1 cellular context compared by ENCODE assay signal in genomic region chr16:67882374-67883145, GRCh38.
TF ChIP-seq lines count a peak whose summit lies in the region.

No MANE protein-coding gene starts in this region.

TF ChIP-seq in liver, 16 proteins besides CTCF, POLR2A, EP300 and RAD21 (continued from another document):
- TF ChIP-seq GABPA (IDR thresholded peaks at IDR 0.05 in 1 of 2, conservative IDR thresholded peaks at IDR 0.05 in 1 of 2): no peak
- no peak for TF ChIP-seq HNF4A (conservative IDR thresholded peaks at IDR 0.05)
- no peak for TF ChIP-seq MAX (IDR thresholded peaks at IDR 0.05)
- no peak for TF ChIP-seq TAF1 (conservative IDR thresholded peaks at IDR 0.05)
- TF ChIP-seq SP1 (IDR thresholded peaks at IDR 0.05): no peak
- no peak for TF ChIP-seq FOXA1 (IDR thresholded peaks at IDR 0.05)
- TF ChIP-seq REST (IDR thresholded peaks at IDR 0.05): no peak
- no peak for TF ChIP-seq EGR1 (IDR thresholded peaks at IDR 0.05; ENCODE audit: low read depth in 2 of 2)
- TF ChIP-seq RXRA (IDR thresholded peaks at IDR 0.05): no peak
TF ChIP-seq in liver: peak in this region for 0.
